ENCODE assay signal across 7 cellular contexts in the genomic region with DNA sequence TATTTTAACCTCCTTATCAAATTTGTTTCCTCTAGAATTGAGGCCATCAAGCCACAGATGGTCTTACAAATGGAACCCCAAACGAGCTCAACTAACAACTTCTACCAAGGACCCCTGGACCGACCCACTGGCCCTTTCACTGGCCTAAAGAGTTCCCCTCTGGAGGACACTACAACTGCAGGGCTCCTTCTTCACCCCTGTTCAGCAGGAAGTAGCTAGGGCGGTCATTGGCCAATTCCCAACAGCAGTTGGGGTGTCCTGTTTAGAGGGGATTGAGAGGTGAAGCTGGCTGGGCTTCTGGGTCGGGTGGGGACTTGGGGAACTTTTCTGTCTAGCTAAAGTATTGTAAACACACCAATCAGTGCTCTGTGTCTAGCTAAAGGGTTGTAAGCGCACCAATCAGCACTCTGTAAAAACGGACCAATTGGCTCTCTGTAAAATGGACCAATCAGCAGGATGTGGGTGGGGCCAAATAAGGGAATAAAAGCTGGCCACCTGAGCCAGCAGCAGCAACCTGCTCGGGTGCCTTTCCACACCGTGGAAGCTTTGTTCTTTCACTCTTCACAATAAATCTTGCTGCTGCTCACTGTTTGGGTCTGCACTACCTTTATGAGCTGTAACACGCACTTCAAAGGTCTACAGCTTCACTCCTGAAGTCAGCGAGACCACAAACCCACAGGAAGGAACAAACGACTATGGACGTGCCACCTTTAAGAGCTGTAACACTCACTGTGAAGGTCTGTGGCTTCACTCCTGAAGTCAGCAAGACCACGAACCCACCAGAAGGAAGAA. TPM values are rescaled to one million over a fixed set of nuclear protein-coding genes. Genes with fewer than 3 reads are reported as not detected.
DNase-seq lines count a peak whose midpoint lies in the region; ATAC-seq, FAIRE-seq and TF ChIP-seq lines count a peak whose summit lies in the region.
"Not testable (repeated sequence)": the region's sequence is repeated elsewhere in the genome, so short reads cannot be mapped to it uniquely, and the experiment has no call there.

No MANE protein-coding gene starts in this region.

- H3K4me1 Mint-ChIP-seq in activated T-helper 17 cell treated with anti-CD3 and anti-CD28 coated beads, Interleukin-2, amount 50 U/mL, for 72 hours = peaks cover 15% of the 10 kb centered on the region
- peaks cover 17 to 22% of the 10 kb centered on the region in 2 donors for H3K4me1 Mint-ChIP-seq in natural killer cell treated with Interleukin-12 subunit alpha and Interleukin-12 subunit beta and Interleukin-15 and Interleukin-18, amount 100 ng/mL, for 72 hours (ENCODE audit: low read depth in 2 of 2)

- RAD21 ChIA-PET in GM12878 (lab: Charles Lee; ENCODE audit: unreplicated experiment) = not testable (repeated sequence)

- DNase-seq in activated CD4-positive, CD25-positive, alpha-beta regulatory T cell treated with anti-CD3 and anti-CD28 coated beads, Interleukin-2, amount 50 U/mL, for 72 hours = peak; percentile 38
- DNase-seq in activated CD8-positive, alpha-beta memory T cell treated with anti-CD3 and anti-CD28 coated beads for 48 hours (ENCODE audit: low read depth in 2 of 3, low spot score in 2 of 3) = peak in 2 of 3 experiments; percentile 6 to 28
- not testable (repeated sequence) for DNase-seq in GM12878 (ENCODE audit: low read depth, low spot score); natural killer cell treated with Interleukin-12 subunit alpha and Interleukin-12 subunit beta and Interleukin-15 and Interleukin-18, amount 100 ng/mL, for 72 hours (ENCODE audit: low spot score)
- DNase-seq in stimulated activated CD4-positive, alpha-beta T cell treated with anti-CD3 and anti-CD28 coated beads, TNF-alpha, amount 100 ng/mL, for 48 hours (ENCODE audit: low read depth in 3 of 3) = peak; percentile 6 to 38 (median 15)

- H3K4me1 ChIP-seq in Loucy (ENCODE audit: insufficient read depth, low read length, poor library complexity, severe bottlenecking) = peaks cover 14% of the 10 kb centered on the region
- not testable (repeated sequence) for H3K4me1 ChIP-seq in GM12878 (ENCODE audit: control insufficient read depth, insufficient read depth, low read length)

- H3K4me3 Mint-ChIP-seq in activated T-helper 17 cell treated with anti-CD3 and anti-CD28 coated beads, Interleukin-2, amount 50 U/mL, for 72 hours = peak overlapping the region; percentile 76
- peak overlapping the region; percentile 75 for H3K4me3 Mint-ChIP-seq in natural killer cell treated with Interleukin-12 subunit alpha and Interleukin-12 subunit beta and Interleukin-15 and Interleukin-18, amount 100 ng/mL, for 72 hours

- H3K36me3 ChIP-seq in Loucy (ENCODE audit: insufficient read depth, low read length); GM12878 (ENCODE audit: control insufficient read depth in 2 of 2, insufficient read depth in 2 of 2, low read length in 1 of 2): not testable (repeated sequence)

- peak; percentile 91 for ATAC-seq in activated T-helper 17 cell treated with anti-CD3 and anti-CD28 coated beads, Interleukin-2, amount 50 U/mL, for 72 hours (replicated peaks)
- ATAC-seq in GM12878 = not testable (repeated sequence)
- peak; percentile 65 to 68 for ATAC-seq in natural killer cell treated with Interleukin-12 subunit alpha and Interleukin-12 subunit beta and Interleukin-15 and Interleukin-18, amount 100 ng/mL, for 72 hours

- intact Hi-C loops in GM12878 (cut with micrococcal nuclease; ENCODE audit: unreplicated experiment) = not testable (repeated sequence)

- H3K27ac ChIP-seq in GM12878 (ENCODE audit: control insufficient read depth, insufficient read depth) = not testable (repeated sequence)

- not testable (repeated sequence) for H3K9ac ChIP-seq in Loucy (ENCODE audit: low read depth, low read length, poor library complexity, severe bottlenecking); GM12878 (ENCODE audit: control insufficient read depth, insufficient read depth, low read length)

- in situ Hi-C loops in GM12878 (cut with MboI) = not testable (repeated sequence)

- H3K9me2 ChIP-seq in Loucy (replicated peaks; ENCODE audit: low read depth, low read length) = not testable (repeated sequence)

- H3K4me3 ChIP-seq in Loucy (ENCODE audit: low read length, poor library complexity, severe bottlenecking) = peak overlapping the region; percentile 30
- H3K4me3 ChIP-seq in GM12878 = not testable (repeated sequence)

- not testable (repeated sequence) for TF ChIP-seq RAD21 in GM12878 (IDR thresholded peaks at IDR 0.05; ENCODE audit: insufficient read depth, low read depth, low read length)

- not testable (repeated sequence) for H3K79me2 ChIP-seq in Loucy (ENCODE audit: insufficient read depth, low read length); GM12878 (ENCODE audit: control insufficient read depth, insufficient read depth, low read length)

- H3K27me3 Mint-ChIP-seq in activated T-helper 17 cell treated with anti-CD3 and anti-CD28 coated beads, Interleukin-2, amount 50 U/mL, for 72 hours; natural killer cell treated with Interleukin-12 subunit alpha and Interleukin-12 subunit beta and Interleukin-15 and Interleukin-18, amount 100 ng/mL, for 72 hours: not testable (repeated sequence)

- POLR2A ChIA-PET in GM12878 (lab: Charles Lee) = interaction anchor here (0.5 kb wide), 1 partner anchor 103 kb away, joined by 3 read pairs; no protein-coding TSS in a partner anchor

- H4K20me1 ChIP-seq in Loucy (ENCODE audit: insufficient read depth, low read length, poor library complexity, severe bottlenecking); GM12878 (ENCODE audit: control insufficient read depth, insufficient read depth): not testable (repeated sequence)

- not testable (repeated sequence) for H3K36me3 Mint-ChIP-seq in activated T-helper 17 cell treated with anti-CD3 and anti-CD28 coated beads, Interleukin-2, amount 50 U/mL, for 72 hours (ENCODE audit: low read depth); natural killer cell treated with Interleukin-12 subunit alpha and Interleukin-12 subunit beta and Interleukin-15 and Interleukin-18, amount 100 ng/mL, for 72 hours

- not testable (repeated sequence) for H3F3A ChIP-seq in Loucy (ENCODE audit: low read depth)

- not testable (repeated sequence) for TF ChIP-seq POLR2A in GM12878 (IDR thresholded peaks at IDR 0.05; ENCODE audit: low read depth, low read length)

- TF ChIP-seq EP300 in GM12878 (IDR thresholded peaks at IDR 0.05; ENCODE audit: borderline replicate concordance in 1 of 2, control insufficient read depth in 1 of 2, low read depth in 2 of 2, low read length in 2 of 2) = not testable (repeated sequence)

- not testable (repeated sequence) for BruUV-seq in GM12878 (replicated peaks; lab: Mats Ljungman, UMichigan)

- H3K27me3 ChIP-seq in Loucy (ENCODE audit: insufficient read depth, low read length, poor library complexity, severe bottlenecking); GM12878 (replicated peaks in 1 of 2; ENCODE audit: control insufficient read depth in 2 of 2, insufficient read depth in 2 of 2, low read length in 1 of 2): not testable (repeated sequence)

- H3K4me2 ChIP-seq in Loucy (ENCODE audit: low read depth, low read length, poor library complexity, severe bottlenecking) = peak overlapping the region; percentile 67
- not testable (repeated sequence) for H3K4me2 ChIP-seq in GM12878 (ENCODE audit: control insufficient read depth, insufficient read depth)

- not testable (repeated sequence) for H3K9me3 Mint-ChIP-seq in activated T-helper 17 cell treated with anti-CD3 and anti-CD28 coated beads, Interleukin-2, amount 50 U/mL, for 72 hours; natural killer cell treated with Interleukin-12 subunit alpha and Interleukin-12 subunit beta and Interleukin-15 and Interleukin-18, amount 100 ng/mL, for 72 hours

- not testable (repeated sequence) for H2AFZ ChIP-seq in Loucy (ENCODE audit: low read length)
- H2AFZ ChIP-seq in GM12878 (ENCODE audit: control insufficient read depth, low read depth, low read length) = peak overlapping the region; percentile 33

- CTCF ChIA-PET in GM12878 (lab: Yijun Ruan, JAX) = not testable (repeated sequence)

- H3K27ac Mint-ChIP-seq in activated T-helper 17 cell treated with anti-CD3 and anti-CD28 coated beads, Interleukin-2, amount 50 U/mL, for 72 hours = peak overlapping the region; percentile 38
- H3K27ac Mint-ChIP-seq in natural killer cell treated with Interleukin-12 subunit alpha and Interleukin-12 subunit beta and Interleukin-15 and Interleukin-18, amount 100 ng/mL, for 72 hours = peak overlapping the region; percentile 10 to 32

- 22% methylated on average over 13 of the region's 13 CpGs for WGBS in GM12878 (ENCODE audit: insufficient coverage, insufficient replicate concordance, low lambda C conversion rate, missing lambda C conversion rate)

- not testable (repeated sequence) for TF ChIP-seq CTCF in Loucy (conservative IDR thresholded peaks at IDR 0.05; ENCODE audit: low read length); GM12878 (IDR thresholded peaks at IDR 0.05 in 2 of 3, conservative IDR thresholded peaks at IDR 0.05 in 1 of 3; ENCODE audit: control insufficient read depth in 2 of 3, extremely low read depth in 1 of 3, insufficient read depth in 1 of 3, low read depth in 3 of 3, low read length in 3 of 3)

- not testable (repeated sequence) for H3K9me3 ChIP-seq in Loucy (ENCODE audit: insufficient read depth, low read depth, low read length); GM12878 (replicated peaks; ENCODE audit: control insufficient read depth, insufficient read depth, low read length)

- SMC1A ChIA-PET in GM12878 (lab: Charles Lee; ENCODE audit: uncharacterized antibody, unreplicated experiment) = not testable (repeated sequence)

- not testable (repeated sequence) for FAIRE-seq in GM12878 (lab: Jason Lieb, UNC)

RNA-seq across cellular contexts. Expression of a gene that starts 30.4 kb away (rescaled TPM):
- total RNA-seq in activated T-helper 17 cell treated with anti-CD3 and anti-CD28 coated beads, Interleukin-2, amount 50 U/mL, for 72 hours = 10 to 100 TPM; 33.6 to 52.1 TPM
- total RNA-seq in GM12878 (2013; cell fraction: nucleolus; rRNA removed) = 188 and 191 TPM in 2 replicates
- total RNA-seq in GM12878 (2014; rRNA removed) (14.9 and 18.5 TPM in 2 replicates), GM12878 (2014; rRNA removed; fragmentation: Illumina TruSeq; extraction: Trizol) (22.3 and 26.9 TPM in 2 replicates), GM12878 (2021) (24.8 and 25.2 TPM in 2 replicates)
- polyA plus RNA-seq in GM12878 (2011; ENCODE audit: low read depth) = 17.5 TPM
- polyA plus RNA-seq in GM12878 (2011; rRNA removed) (55.0 and 55.5 TPM in 2 replicates), GM12878 (2014; fragmentation: Illumina TruSeq; extraction: Trizol) (28.8 and 29.9 TPM in 2 replicates), GM12878 (2014; fragmentation: Nextera tagmentation; extraction: Ambion mirVana) (1 to 10 TPM; 8.0 to 8.2 TPM), GM12878 (2014; rRNA removed) (20.2 and 26.6 TPM in 2 replicates), GM12878 (2016; fragmentation: Nextera tagmentation; extraction: Ambion mirVana) (10 to 100 TPM; 25.0 to 26.8 TPM)
- polyA plus RNA-seq in GM12878 (2011; cell fraction: cytosol; rRNA removed) = 23.9 and 28.9 TPM in 2 replicates
- polyA plus RNA-seq in GM12878 (2011; cell fraction: nucleus; rRNA removed) = 84.7 and 102 TPM in 2 replicates
- 22.6 and 24.1 TPM in 2 replicates for polyA plus RNA-seq in GM12878 (2012)
- polyA minus RNA-seq in GM12878 (2011; rRNA and poly(A)+ RNA removed) = 53.6 and 71.5 TPM in 2 replicates
- polyA minus RNA-seq in GM12878 (2011; cell fraction: cytosol; rRNA and poly(A)+ RNA removed) = 19.1 and 21.1 TPM in 2 replicates
- polyA minus RNA-seq in GM12878 (2011; cell fraction: nucleus; rRNA and poly(A)+ RNA removed) = 67.8 and 106 TPM in 2 replicates
- 10 to 100 TPM; 42.1 to 63.0 TPM for total RNA-seq in natural killer cell treated with Interleukin-12 subunit alpha and Interleukin-12 subunit beta and Interleukin-15 and Interleukin-18, amount 100 ng/mL, for 72 hours
